Comparison of ENCODE assay signal across 1 cellular context in genomic region chr1:180123463-180123936, GRCh38.
TF ChIP-seq lines count a peak whose summit lies in the region.

No MANE protein-coding gene starts in this region.

TF ChIP-seq in HepG2, 621 proteins besides CTCF, POLR2A, EP300 and RAD21 (continued from another document):
- TF ChIP-seq ZNF609 (CRISPR knock-in tag; IDR thresholded peaks at IDR 0.05; ENCODE audit: borderline replicate concordance) = no peak
